In genomic region chr7:42770106-42770505, GRCh38 we compare ENCODE assay signal across 30 cellular contexts.
DNase-seq lines count a peak whose midpoint lies in the region; ATAC-seq and TF ChIP-seq lines count a peak whose summit lies in the region.
"Had no signal": no experiment of that assay in that cellular context is flagged by ENCODE, and none has a peak within 500 bp of the region (broad histone marks: within the 10 kb centered on the region; RNA-seq: fewer than 3 reads in every experiment).

No MANE protein-coding gene starts in this region.

- peaks cover 7% of the 10 kb centered on the region for H3K4me1 ChIP-seq in A673 (ENCODE audit: insufficient read depth, low read length, poor library complexity, severe bottlenecking)
- peaks cover 15% of the 10 kb centered on the region for H3K4me1 ChIP-seq in GM23248 (ENCODE audit: insufficient read depth)
- peaks cover 24% of the 10 kb centered on the region for H3K4me1 ChIP-seq in PC-3 (ENCODE audit: insufficient read depth, low read length)
- H3K4me1 ChIP-seq: BLaER1 had no signal

- H3F3A ChIP-seq in GM23248 (ENCODE audit: insufficient read depth) (0 out of 2 replicates have a peak, but pooled peaks cover 5% of the 10 kb centered on the region), PC-3 (ENCODE audit: low read length, unreplicated experiment) (no peaks in the 10 kb centered on the region)

- H3K9ac ChIP-seq in GM23248 (no peak overlapping the region), PC-3 (ENCODE audit: low read length) (no peak overlapping the region)
- H3K9ac ChIP-seq: BLaER1 had no signal

- H2AFZ ChIP-seq in GM23248, result no peak overlapping the region
- H2AFZ ChIP-seq in PC-3 (ENCODE audit: low read length), result no peak overlapping the region

- 78% methylated on average over 4 of the region's 4 CpGs for WGBS in GM23248 (ENCODE audit: low coverage in 1 of 2, low lambda C conversion rate in 2 of 2, missing lambda C conversion rate in 2 of 2), 2 experiments

- H4K20me1 ChIP-seq in GM23248 (ENCODE audit: insufficient read depth) (no peaks in the 10 kb centered on the region), PC-3 (ENCODE audit: low read length) (no peaks in the 10 kb centered on the region)
- H4K20me1 ChIP-seq: BLaER1 had no signal

- POLR2A ChIA-PET in A673 (lab: Charles Lee; ENCODE audit: low non-redundant PET), result no interaction called here
- POLR2A ChIA-PET in PC-3 (lab: Charles Lee; ENCODE audit: unreplicated experiment), result interaction anchor here (0.6 kb wide), 1 partner anchor 429 kb away, joined by 3 read pairs; no protein-coding TSS in a partner anchor

- in situ Hi-C loops in GM23248 (cut with MboI), result no loop called here

- no peak overlapping the region for H3K27ac ChIP-seq in A673 (ENCODE audit: low read depth, low read length, poor library complexity, severe bottlenecking)
- no peak overlapping the region for H3K27ac ChIP-seq in GM23248
- H3K27ac ChIP-seq in PC-3 (ENCODE audit: low read length), result no peak overlapping the region
- no peak overlapping the region for H3K27ac ChIP-seq in epithelial cell of prostate
- H3K27ac ChIP-seq: BLaER1, heart right ventricle, ovary, VCaP had no signal

- ATAC-seq in PC-3 (peak; percentile 65), HG02938 (IDR thresholded peaks at IDR 0.05; ENCODE audit: unreplicated experiment) (no peak)
- ATAC-seq: heart right ventricle, SK-N-SH treated with all-trans-retinoic acid at 6 μM for 48 hours had no signal

- peak; percentile 93 for DNase-seq in A673 (ENCODE audit: low spot score)
- peak; percentile 64 for DNase-seq in GM23248
- peak; percentile 54 for DNase-seq in PC-3
- peak; percentile 33 for DNase-seq in epithelial cell of prostate (ENCODE audit: low read depth, low spot score)
- DNase-seq in SKM-1 (lab: John Stamatoyannopoulos, UW; ENCODE audit: unreplicated experiment), result no peak
- DNase-seq in stimulated activated naive CD4-positive, alpha-beta T cell (lab: John Stamatoyannopoulos, UW), result no peak
- DNase-seq in NCI-H1417 treated with DMSO at 0.1 percent for 48 hours (lab: John Stamatoyannopoulos, UW), result no peak
- DNase-seq: activated CD4-positive, alpha-beta T cell treated with anti-CD3 and anti-CD28 coated beads for 48 hours; activated CD8-positive, alpha-beta memory T cell treated with anti-CD3 and anti-CD28 coated beads for 24 hours; activated gamma-delta T cell; activated T-cell treated with anti-CD3 and anti-CD28 coated beads, Interleukin-2, amount 50 U/mL, for 1 hour; COR-L47; DMS79; foreskin melanocyte; heart right ventricle; KBM-7; NCI-H146; NCI-H2107; NCI-H446 treated with DMSO at 0.1 percent for 48 hours; nephron progenitor cell; ovary; retina; stimulated activated CD4-positive, alpha-beta T cell treated with anti-CD3 and anti-CD28 coated beads, Interleukin-2, amount 100 ng/mL, for 24 hours; T-helper 2 cell; trophoblast cell had no signal

- no peaks in the 10 kb centered on the region for H3K36me3 ChIP-seq in A673 (ENCODE audit: insufficient read depth, low read length, poor library complexity, severe bottlenecking)
- H3K36me3 ChIP-seq in GM23248 (ENCODE audit: low read depth), result no peaks in the 10 kb centered on the region
- H3K36me3 ChIP-seq in PC-3 (ENCODE audit: low read depth, low read length), result no peaks in the 10 kb centered on the region
- H3K36me3 ChIP-seq: BLaER1, heart right ventricle, ovary had no signal

- H3K4me2 ChIP-seq in GM23248 (ENCODE audit: unreplicated experiment) (no peak overlapping the region), PC-3 (ENCODE audit: low read length) (no peak overlapping the region)
- H3K4me2 ChIP-seq: BLaER1, smooth muscle cell had no signal

- CTCF ChIA-PET in A673 (lab: Charles Lee) (interaction anchor here (1.2 kb wide), 2 partner anchors 73 to 830 kb away, joined by 3 read pairs; no protein-coding TSS in a partner anchor), PC-3 (lab: Charles Lee) (no interaction called here)

- no peak overlapping the region for H3K4me3 ChIP-seq in A673 (ENCODE audit: low read depth, low read length, poor library complexity, severe bottlenecking)
- no peak overlapping the region for H3K4me3 ChIP-seq in GM23248
- H3K4me3 ChIP-seq in PC-3 (ENCODE audit: low read length), result no peak overlapping the region
- H3K4me3 ChIP-seq: BLaER1, heart right ventricle, ovary, smooth muscle cell had no signal

- intact Hi-C loops in A673 (cut with micrococcal nuclease; ENCODE audit: unreplicated experiment), result no loop called here
- intact Hi-C loops in PC-3 (cut with micrococcal nuclease), result no loop called here

- BruUV-seq in A673 (replicated peaks; lab: Mats Ljungman, UMichigan), result no TSS peak
- BruUV-seq in PC-3 (replicated peaks; lab: Mats Ljungman, UMichigan), result no TSS peak

- no peaks in the 10 kb centered on the region for H3K79me2 ChIP-seq in GM23248 (ENCODE audit: insufficient read depth)
- H3K79me2 ChIP-seq in PC-3 (ENCODE audit: low read length), result no peaks in the 10 kb centered on the region

- H3K9me3 ChIP-seq in A673 (ENCODE audit: low read depth, low read length, poor library complexity, severe bottlenecking) (no peaks in the 10 kb centered on the region), GM23248 (ENCODE audit: low read depth) (no peaks in the 10 kb centered on the region), PC-3 (ENCODE audit: low read length) (no peaks in the 10 kb centered on the region)
- H3K9me3 ChIP-seq: BLaER1, heart right ventricle, ovary had no signal

- H3K9me2 ChIP-seq in GM23248 (ENCODE audit: insufficient read depth), result no peaks in the 10 kb centered on the region
- H3K9me2 ChIP-seq in PC-3 (replicated peaks; ENCODE audit: low read length), result no peaks in the 10 kb centered on the region

- peaks cover 71% of the 10 kb centered on the region for H3K27me3 ChIP-seq in A673 (replicated peaks; ENCODE audit: insufficient read depth, low read depth, low read length, poor library complexity)
- no peaks in the 10 kb centered on the region; the same call in 1 of the 2 replicates for H3K27me3 ChIP-seq in GM23248 (replicated peaks; ENCODE audit: insufficient read depth)
- no peaks in the 10 kb centered on the region for H3K27me3 ChIP-seq in PC-3 (ENCODE audit: low read length)
- H3K27me3 ChIP-seq: BLaER1, heart right ventricle, ovary had no signal

- TF ChIP-seq CTCF in A673 (conservative IDR thresholded peaks at IDR 0.05; ENCODE audit: low read depth, low read length) (no peak), PC-3 (conservative IDR thresholded peaks at IDR 0.05; ENCODE audit: low read depth, low read length) (no peak)

Comparison
In these comparisons a context has a peak if more than half of its experiments do, and no peak if none do; other contexts are left out.
1. DNase-seq: peak in A673 (single experiment), GM23248 (single experiment), PC-3 (single experiment) and epithelial cell of prostate (single experiment); none in SKM-1 (single experiment), stimulated activated naive CD4-positive, alpha-beta T cell (0 of 6) and NCI-H1417 treated with DMSO at 0.1 percent for 48 hours (single experiment).